ENCODE assay signal across 8 cellular contexts in genomic region chr1:28582248-28582615, GRCh38. TPM values are rescaled to one million over a fixed set of nuclear protein-coding genes. Genes with fewer than 3 reads are reported as not detected.
DNase-seq lines count a peak whose midpoint lies in the region; ATAC-seq and TF ChIP-seq lines count a peak whose summit lies in the region.

No MANE protein-coding gene starts in this region.

- WGBS in body of pancreas, 2 donors = 2 to 5% methylated on average over 10 of the region's 10 CpGs
- 3 to 4% methylated on average over 10 of the region's 10 CpGs for WGBS in thyroid gland, 2 donors

- H3K27me3 ChIP-seq in body of pancreas (no peaks in the 10 kb centered on the region), thyroid gland (no peaks in the 10 kb centered on the region)

- TF ChIP-seq POLR2A in body of pancreas (IDR thresholded peaks at IDR 0.05) = no peak
- no peak for TF ChIP-seq POLR2A in thyroid gland (IDR thresholded peaks at IDR 0.05)

- peaks cover 4 to 13% of the 10 kb centered on the region in 2 donors for H3K36me3 ChIP-seq in body of pancreas (replicated peaks in 1 of 2; ENCODE audit: insufficient read depth in 1 of 2, low read depth in 2 of 2)
- H3K36me3 ChIP-seq in thyroid gland = peaks cover 24 to 27% of the 10 kb centered on the region in 2 donors

- H3K9me3 ChIP-seq in body of pancreas (no peaks in the 10 kb centered on the region), thyroid gland (no peaks in the 10 kb centered on the region)

- intact Hi-C loops in body of pancreas (cut with DNase I) (no loop called here), thyroid gland (cut with DNase I) (no loop called here)

- TF ChIP-seq CTCF in body of pancreas (IDR thresholded peaks at IDR 0.05) = no peak
- no peak for TF ChIP-seq CTCF in thyroid gland (IDR thresholded peaks at IDR 0.05)

- DNase-seq in EH (ENCODE audit: low read depth) (peak; percentile 56), Kasumi-1 (lab: John Stamatoyannopoulos, UW) (peak; percentile 60 to 71), body of pancreas (no peak), left kidney (ENCODE audit: low read depth, low spot score) (peak; percentile 58), thyroid gland (no peak), foreskin melanocyte (no peak)

- peak; percentile 8 for ATAC-seq in body of pancreas
- ATAC-seq in GM19452 (IDR thresholded peaks at IDR 0.05; ENCODE audit: unreplicated experiment) = no peak
- no peak for ATAC-seq in HG03097 (IDR thresholded peaks at IDR 0.05; ENCODE audit: low FRiP score, unreplicated experiment)

- H3K4me1 ChIP-seq in body of pancreas = peaks cover 21% of the 10 kb centered on the region
- H3K4me1 ChIP-seq in thyroid gland = peaks cover 11 to 14% of the 10 kb centered on the region in 2 donors

- H3K27ac ChIP-seq in body of pancreas (peak overlapping the region; percentile 70 to 88 (median 76)), thyroid gland (peak overlapping the region in 2 of 3 donors; percentile 81 to 86)

- H3K4me3 ChIP-seq in body of pancreas (peak overlapping the region in 1 of 2 donors; percentile 60), thyroid gland (replicated peaks in 1 of 3) (peak overlapping the region; percentile 8 to 96 (median 92))

RNA-seq across cellular contexts. Expression of gene RAB42, which starts 9.8 kb away (rescaled TPM):
- total RNA-seq in body of pancreas (1 to 10 TPM in 1 of 2 donors, not detected in 1; 2.9 TPM), thyroid gland (1 to 10 TPM; 1.3 to 3.5 (median 1.8) TPM)

RNA-seq across cellular contexts. Expression of gene TRNAU1AP, which starts 29.3 kb away (rescaled TPM):
- total RNA-seq in body of pancreas = 10 to 100 TPM in 1 of 2 donors, 1 to 10 TPM in 1; 8.9 to 14.3 TPM
- total RNA-seq in thyroid gland = 10 to 100 TPM; 14.8 to 26.6 (median 20.6) TPM

Comparison
In these comparisons a context has a peak if more than half of its experiments do, and no peak if none do; other contexts are left out.
1. DNase-seq: peak in EH (single experiment), Kasumi-1 (2 of 2) and left kidney (single experiment); none in body of pancreas (0 of 4), thyroid gland (0 of 2) and foreskin melanocyte (single experiment).